Comparison of ENCODE assay signal across 7 cellular contexts in genomic region chr11:9574556-9574805, GRCh38. TPM values are rescaled to one million over a fixed set of nuclear protein-coding genes. Genes with fewer than 3 reads are reported as not detected.
DNase-seq lines count a peak whose midpoint lies in the region; ATAC-seq and TF ChIP-seq lines count a peak whose summit lies in the region.

No MANE protein-coding gene starts in this region.

- no peaks in the 10 kb centered on the region for H3K27me3 Mint-ChIP-seq in activated CD4-positive, alpha-beta memory T cell treated with anti-CD3 and anti-CD28 coated beads, Interleukin-2, amount 10 ng/mL, durations not matched to agents 7 days and 5 days
- H3K27me3 Mint-ChIP-seq in progenitor cell of endocrine pancreas, result no peaks in the 10 kb centered on the region

- POLR2A ChIA-PET in activated CD4-positive, alpha-beta memory T cell treated with anti-CD3 and anti-CD28 coated beads, Interleukin-2, amount 10 ng/mL, durations not matched to agents 7 days and 5 days (lab: Charles Lee), result interaction anchor here (1.1 to 6.0 kb wide), 14 partner anchors 8 to 966 kb away, joined by 3 to 85 read pairs (median 10); partner anchors contain the start of genes IPO7, RNF141, RPL27A and TRIM66

- H3K9me3 Mint-ChIP-seq in activated CD4-positive, alpha-beta memory T cell treated with anti-CD3 and anti-CD28 coated beads, Interleukin-2, amount 10 ng/mL, durations not matched to agents 7 days and 5 days, result no peaks in the 10 kb centered on the region
- H3K9me3 Mint-ChIP-seq in progenitor cell of endocrine pancreas (ENCODE audit: low read depth), result no peaks in the 10 kb centered on the region

- DNase-seq in activated CD4-positive, alpha-beta memory T cell treated with anti-CD3 and anti-CD28 coated beads, Interleukin-2, amount 10 ng/mL, durations not matched to agents 7 days and 5 days, result no peak
- peak; percentile 53 for DNase-seq in fibroblast of pulmonary artery (ENCODE audit: low read depth)
- no peak for DNase-seq in progenitor cell of endocrine pancreas (ENCODE audit: low spot score, unreplicated experiment)
- DNase-seq in DMS114 treated with DMSO at 0.1 percent for 48 hours (lab: John Stamatoyannopoulos, UW; ENCODE audit: unreplicated experiment), result no peak

- H3K4me3 Mint-ChIP-seq in activated CD4-positive, alpha-beta memory T cell treated with anti-CD3 and anti-CD28 coated beads, Interleukin-2, amount 10 ng/mL, durations not matched to agents 7 days and 5 days, result peak overlapping the region; percentile 98
- peak overlapping the region; percentile 93 for H3K4me3 Mint-ChIP-seq in progenitor cell of endocrine pancreas (ENCODE audit: low read depth)

- CTCF ChIA-PET in activated CD4-positive, alpha-beta memory T cell treated with anti-CD3 and anti-CD28 coated beads, Interleukin-2, amount 10 ng/mL, durations not matched to agents 7 days and 5 days (lab: Charles Lee), result interaction anchor here (2.3 kb wide), 2 partner anchors 39 to 173 kb away, joined by 10 to 15 read pairs; no protein-coding TSS in a partner anchor

- peak overlapping the region; percentile 76 for H3K4me3 ChIP-seq in fibroblast of pulmonary artery (replicated peaks; ENCODE audit: low read depth, low read length)

- ATAC-seq in HG02973 (IDR thresholded peaks at IDR 0.05; ENCODE audit: unreplicated experiment), result peak; percentile 0
- ATAC-seq in esophagus mucosa, result no peak
- no peak for ATAC-seq in GM18873 (IDR thresholded peaks at IDR 0.05; ENCODE audit: low FRiP score, unreplicated experiment)

- H3K27ac Mint-ChIP-seq in activated CD4-positive, alpha-beta memory T cell treated with anti-CD3 and anti-CD28 coated beads, Interleukin-2, amount 10 ng/mL, durations not matched to agents 7 days and 5 days, result peak overlapping the region; percentile 83
- H3K27ac Mint-ChIP-seq in progenitor cell of endocrine pancreas, result peak overlapping the region; percentile 98

- TF ChIP-seq CTCF in fibroblast of pulmonary artery (IDR thresholded peaks at IDR 0.05; ENCODE audit: low read length, missing control alignments) (no peak), progenitor cell of endocrine pancreas (IDR thresholded peaks at IDR 0.05; ENCODE audit: unreplicated experiment) (no peak)

- H3K36me3 Mint-ChIP-seq in activated CD4-positive, alpha-beta memory T cell treated with anti-CD3 and anti-CD28 coated beads, Interleukin-2, amount 10 ng/mL, durations not matched to agents 7 days and 5 days (ENCODE audit: low read depth), result peaks cover 46% of the 10 kb centered on the region
- H3K36me3 Mint-ChIP-seq in progenitor cell of endocrine pancreas (ENCODE audit: insufficient read depth), result peaks cover 30% of the 10 kb centered on the region

- peaks cover 38% of the 10 kb centered on the region for H3K4me1 Mint-ChIP-seq in activated CD4-positive, alpha-beta memory T cell treated with anti-CD3 and anti-CD28 coated beads, Interleukin-2, amount 10 ng/mL, durations not matched to agents 7 days and 5 days
- peaks cover 48% of the 10 kb centered on the region for H3K4me1 Mint-ChIP-seq in progenitor cell of endocrine pancreas (ENCODE audit: low read depth)

RNA-seq across cellular contexts. Expression of gene WEE1, which starts 1.0 kb away (rescaled TPM):
- total RNA-seq in activated CD4-positive, alpha-beta memory T cell treated with anti-CD3 and anti-CD28 coated beads, Interleukin-2, amount 10 ng/mL, durations not matched to agents 7 days and 5 days, result 10 to 100 TPM; 62.8 to 64.1 TPM
- total RNA-seq in progenitor cell of endocrine pancreas (154 and 179 TPM in 2 replicates), esophagus mucosa (18.4 TPM)
